13 cellular contexts compared by ENCODE assay signal in genomic region chr2:237262838-237263771, GRCh38.
DNase-seq lines count a peak whose midpoint lies in the region; ATAC-seq and TF ChIP-seq lines count a peak whose summit lies in the region.
"Had no signal": no experiment of that assay in that cellular context is flagged by ENCODE, and none has a peak within 500 bp of the region (broad histone marks: within the 10 kb centered on the region; RNA-seq: fewer than 3 reads in every experiment).

No MANE protein-coding gene starts in this region.

- H3K27me3 ChIP-seq in HL-60 (ENCODE audit: insufficient read depth, poor library complexity, severe bottlenecking): no peaks in the 10 kb centered on the region
- H3K27me3 ChIP-seq in skeletal muscle satellite cell (ENCODE audit: control insufficient read depth, insufficient read depth, low read length): no peaks in the 10 kb centered on the region

- H3K27ac Mint-ChIP-seq in WTC11: no peak overlapping the region
- H3K27ac Mint-ChIP-seq: activated T-cell treated with anti-CD3 and anti-CD28 coated beads, Interleukin-2, amount 50 U/mL, for 24 hours; T-helper 2 cell treated with Interferon-gamma antibody and Interleukin-4, amounts not matched to agents 5 μg/mL and 100 μg/mL, for 36 hours had no signal

- peaks cover 40% of the 10 kb centered on the region for H3K4me1 ChIP-seq in skeletal muscle satellite cell (ENCODE audit: control insufficient read depth, insufficient read depth, low read length)
- H3K4me1 ChIP-seq: parathyroid adenoma had no signal

- TF ChIP-seq CTCF in HL-60 (IDR thresholded peaks at IDR 0.05; ENCODE audit: insufficient read depth, low read length): no peak
- no peak for TF ChIP-seq CTCF in foreskin fibroblast (IDR thresholded peaks at IDR 0.05; ENCODE audit: low read depth, low read length)
- no peak for TF ChIP-seq CTCF in WTC11 (IDR thresholded peaks at IDR 0.05)

- no peak overlapping the region for H3K9ac ChIP-seq in SK-N-MC (ENCODE audit: insufficient read length)
- peak overlapping the region; percentile 38 for H3K9ac ChIP-seq in skeletal muscle satellite cell (ENCODE audit: low read depth, low read length)
- H3K9ac ChIP-seq: parathyroid adenoma had no signal

- H3K4me3 Mint-ChIP-seq in WTC11: no peak overlapping the region
- H3K4me3 Mint-ChIP-seq: activated T-cell treated with anti-CD3 and anti-CD28 coated beads, Interleukin-2, amount 50 U/mL, for 24 hours; central memory CD8-positive, alpha-beta T cell; T-helper 2 cell treated with Interferon-gamma antibody and Interleukin-4, amounts not matched to agents 5 μg/mL and 100 μg/mL, for 36 hours had no signal

- H3K4me1 Mint-ChIP-seq in WTC11: peaks cover 6% of the 10 kb centered on the region
- H3K4me1 Mint-ChIP-seq: central memory CD8-positive, alpha-beta T cell had no signal

- CTCF ChIA-PET in WTC11 (lab: Charles Lee): no interaction called here

- H3K27ac ChIP-seq in HL-60 (replicated peaks) (no peak overlapping the region), SK-N-MC (0 out of 2 replicates have a peak overlapping the region, but pooled peaks have one; percentile 20)
- H3K27ac ChIP-seq: parathyroid adenoma had no signal

- no peak overlapping the region for H3K4me3 ChIP-seq in HL-60 (replicated peaks; ENCODE audit: insufficient read depth, low read length)
- no peak overlapping the region for H3K4me3 ChIP-seq in SK-N-MC
- no peak overlapping the region for H3K4me3 ChIP-seq in foreskin fibroblast (ENCODE audit: low read depth in 1 of 2, low read length in 2 of 2)
- no peak overlapping the region for H3K4me3 ChIP-seq in skeletal muscle satellite cell (ENCODE audit: low read length)

- H3K36me3 ChIP-seq in SK-N-MC (ENCODE audit: insufficient read depth, low read length) (no peaks in the 10 kb centered on the region), skeletal muscle satellite cell (ENCODE audit: insufficient read depth, low read length) (no peaks in the 10 kb centered on the region)

- DNase-seq in HL-60 (ENCODE audit: low read depth in 1 of 2, low spot score in 1 of 2) (peak; percentile 47 to 60), SK-N-MC (ENCODE audit: low read depth, low spot score) (no peak), foreskin fibroblast (peak; percentile 76 to 86), WTC11 (ENCODE audit: low spot score) (no peak), NCI-H748 treated with DMSO at 0.1 percent for 48 hours (lab: John Stamatoyannopoulos, UW) (no peak)
- DNase-seq: activated T-cell treated with anti-CD3 and anti-CD28 coated beads, Interleukin-2, amount 50 U/mL, for 24 hours; NCI-H2227 treated with DMSO at 0.1 percent for 48 hours had no signal

- H3K9me3 Mint-ChIP-seq in WTC11: no peaks in the 10 kb centered on the region
- H3K9me3 Mint-ChIP-seq: activated T-cell treated with anti-CD3 and anti-CD28 coated beads, Interleukin-2, amount 50 U/mL, for 24 hours; central memory CD8-positive, alpha-beta T cell; T-helper 2 cell treated with Interferon-gamma antibody and Interleukin-4, amounts not matched to agents 5 μg/mL and 100 μg/mL, for 36 hours had no signal

- ATAC-seq in GM19397 (IDR thresholded peaks at IDR 0.05; ENCODE audit: unreplicated experiment) (no peak), WTC11 (no peak), GM21390 (IDR thresholded peaks at IDR 0.05; ENCODE audit: unreplicated experiment) (no peak)

- no peaks in the 10 kb centered on the region for H3K27me3 Mint-ChIP-seq in WTC11 (ENCODE audit: low read depth)
- H3K27me3 Mint-ChIP-seq: activated T-cell treated with anti-CD3 and anti-CD28 coated beads, Interleukin-2, amount 50 U/mL, for 24 hours had no signal

- H3K4me2 ChIP-seq in skeletal muscle satellite cell (ENCODE audit: low read length): peak overlapping the region; percentile 54

- POLR2A ChIA-PET in WTC11 (lab: Charles Lee): no interaction called here

- no peaks in the 10 kb centered on the region for H3K36me3 Mint-ChIP-seq in WTC11

- H3K9me3 ChIP-seq in SK-N-MC (ENCODE audit: low read depth, low read length) (no peaks in the 10 kb centered on the region), skeletal muscle satellite cell (replicated peaks; ENCODE audit: low read length) (no peaks in the 10 kb centered on the region)

TF ChIP-seq in WTC11, 78 proteins besides CTCF, POLR2A, EP300 and RAD21:
- TF ChIP-seq FOXK1 (CRISPR knock-in tag; IDR thresholded peaks at IDR 0.05) (no peak), ZNF121 (CRISPR knock-in tag; IDR thresholded peaks at IDR 0.05) (no peak), ZNF671 (CRISPR knock-in tag; IDR thresholded peaks at IDR 0.05) (no peak)

Comparison
In these comparisons a context has a peak if more than half of its experiments do, and no peak if none do; other contexts are left out.
1. DNase-seq: peak in HL-60 (2 of 2) and foreskin fibroblast (2 of 2); none in SK-N-MC (single experiment), WTC11 (single experiment) and NCI-H748 treated with DMSO at 0.1 percent for 48 hours (single experiment).